ENCODE assay signal across 9 cellular contexts in the genomic region with DNA sequence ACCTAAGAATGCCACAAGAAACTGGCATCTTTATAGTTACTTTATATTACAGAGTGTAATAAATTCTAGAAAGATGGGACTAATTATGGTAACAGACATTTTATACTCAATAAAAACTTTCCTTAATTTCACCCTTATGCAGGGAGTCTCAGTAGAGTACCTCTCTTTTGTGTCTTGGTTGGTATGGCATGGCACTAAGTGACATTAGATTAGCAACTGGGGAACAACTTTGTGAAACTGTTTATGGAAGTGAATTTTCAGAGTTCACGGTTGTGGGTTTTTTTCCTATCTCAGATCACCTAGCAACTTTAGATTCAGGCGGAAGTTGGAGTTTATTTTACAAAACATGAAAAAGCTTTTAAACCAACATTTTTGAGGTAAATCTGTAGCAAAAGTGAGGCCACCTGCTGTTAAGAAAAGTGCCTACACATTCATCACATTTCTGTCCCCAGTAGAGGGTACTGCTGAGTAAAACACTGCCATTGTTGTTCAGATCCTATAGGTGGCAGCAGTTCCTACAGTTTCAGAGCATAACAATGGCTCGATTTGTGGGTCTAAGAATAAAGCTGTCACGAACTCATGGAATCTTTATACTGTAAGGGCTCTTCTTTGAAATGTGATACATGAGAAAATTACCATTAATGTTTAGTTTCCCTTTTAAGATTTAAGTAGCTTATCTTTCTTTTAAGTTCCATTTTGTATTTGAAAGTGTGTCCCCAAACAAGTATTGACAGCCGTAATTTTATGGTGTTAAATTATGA.
DNase-seq lines count a peak whose midpoint lies in the region; ATAC-seq and TF ChIP-seq lines count a peak whose summit lies in the region.
"Had no signal": no experiment of that assay in that cellular context is flagged by ENCODE, and none has a peak within 500 bp of the region (broad histone marks: within the 10 kb centered on the region; RNA-seq: fewer than 3 reads in every experiment).

No MANE protein-coding gene starts in this region.

- TF ChIP-seq POLR2A in heart left ventricle (IDR thresholded peaks at IDR 0.05) = no peak

- H3K4me3 Mint-ChIP-seq in activated naive CD8-positive, alpha-beta T cell treated with anti-CD3 and anti-CD28 coated beads, Interleukin-2, amount 50 U/mL, for 24 hours = no peak overlapping the region

- intact Hi-C loops in heart left ventricle (cut with DNase I) = loop anchor here in 9 of 10 donors (1.0 to 10.0 kb wide), 13 partner anchors 82 to 478 kb away; no protein-coding TSS in a partner anchor

- no peak overlapping the region for H3K4me3 ChIP-seq in LNCaP clone FGC (ENCODE audit: low read depth, low read length)
- H3K4me3 ChIP-seq in heart left ventricle = no peak overlapping the region

- no peaks in the 10 kb centered on the region for H3K9me3 Mint-ChIP-seq in activated naive CD8-positive, alpha-beta T cell treated with anti-CD3 and anti-CD28 coated beads, Interleukin-2, amount 50 U/mL, for 24 hours

- WGBS in heart left ventricle, 4 donors = 21 to 24% (median 23%) methylated on average over 5 of the region's 5 CpGs

- no peaks in the 10 kb centered on the region for H3K27me3 Mint-ChIP-seq in activated naive CD8-positive, alpha-beta T cell treated with anti-CD3 and anti-CD28 coated beads, Interleukin-2, amount 50 U/mL, for 24 hours

- DNase-seq in activated CD4-positive, CD25-positive, alpha-beta regulatory T cell treated with anti-CD3 and anti-CD28 coated beads, Interleukin-2, amount 50 U/mL, for 16 hours (ENCODE audit: low read depth, low spot score) = peak; percentile 23
- no peak for DNase-seq in activated CD4-positive, CD25-positive, alpha-beta regulatory T cell treated with anti-CD3 and anti-CD28 coated beads, Interleukin-2, amount 50 U/mL, for 72 hours
- DNase-seq in HCEC 1CT (peak; percentile 86), LNCaP clone FGC (ENCODE audit: low read depth) (peak; percentile 36), OCI-M2 (lab: John Stamatoyannopoulos, UW; ENCODE audit: unreplicated experiment) (peak; percentile 42), heart left ventricle (peak in 2 of 5 donors; percentile 19 to 34), pulmonary artery endothelial cell (ENCODE audit: low read depth, low spot score) (peak; percentile 60)
- DNase-seq in activated naive CD8-positive, alpha-beta T cell treated with anti-CD3 and anti-CD28 coated beads, Interleukin-2, amount 50 U/mL, for 24 hours = peak; percentile 18

- TF ChIP-seq CTCF in LNCaP clone FGC (IDR thresholded peaks at IDR 0.05; ENCODE audit: control insufficient read depth, extremely low read depth, insufficient read depth) = peak; percentile 98
- peak; percentile 94 to 100 (median 98) for TF ChIP-seq CTCF in heart left ventricle (IDR thresholded peaks at IDR 0.05)

- H3K27me3 ChIP-seq in heart left ventricle = no peaks in the 10 kb centered on the region
- H3K27me3 ChIP-seq: neutrophil had no signal

- no peak overlapping the region for H3K27ac ChIP-seq in heart left ventricle
- H3K27ac ChIP-seq: neutrophil had no signal

- no peaks in the 10 kb centered on the region for H3K4me1 ChIP-seq in heart left ventricle

- peak; percentile 99 for ATAC-seq in activated naive CD8-positive, alpha-beta T cell treated with anti-CD3 and anti-CD28 coated beads, Interleukin-2, amount 50 U/mL, for 24 hours
- peak; percentile 64 to 98 (median 90) for ATAC-seq in heart left ventricle

- H3K36me3 ChIP-seq in heart left ventricle = no peaks in the 10 kb centered on the region
- H3K36me3 ChIP-seq: neutrophil had no signal

- H3K36me3 Mint-ChIP-seq in activated naive CD8-positive, alpha-beta T cell treated with anti-CD3 and anti-CD28 coated beads, Interleukin-2, amount 50 U/mL, for 24 hours (ENCODE audit: low read depth) = peaks cover 2% of the 10 kb centered on the region

- no peak overlapping the region for H3K27ac Mint-ChIP-seq in activated naive CD8-positive, alpha-beta T cell treated with anti-CD3 and anti-CD28 coated beads, Interleukin-2, amount 50 U/mL, for 24 hours

- no peaks in the 10 kb centered on the region for H3K9me3 ChIP-seq in heart left ventricle
- H3K9me3 ChIP-seq: neutrophil had no signal

- H3K4me1 Mint-ChIP-seq in activated naive CD8-positive, alpha-beta T cell treated with anti-CD3 and anti-CD28 coated beads, Interleukin-2, amount 50 U/mL, for 24 hours = peaks cover 4% of the 10 kb centered on the region
